18 cellular contexts compared by ENCODE assay signal in genomic region chr1:48026275-48026674, GRCh38. TPM values are rescaled to one million over a fixed set of nuclear protein-coding genes. Genes with fewer than 3 reads are reported as not detected.
DNase-seq lines count a peak whose midpoint lies in the region; FAIRE-seq and TF ChIP-seq lines count a peak whose summit lies in the region.
"Had no signal": no experiment of that assay in that cellular context is flagged by ENCODE, and none has a peak within 500 bp of the region (broad histone marks: within the 10 kb centered on the region; RNA-seq: fewer than 3 reads in every experiment).

No MANE protein-coding gene starts in this region.

- DNase-seq in MCF 10A (ENCODE audit: unreplicated experiment): peak; percentile 86
- no peak for DNase-seq in breast epithelium (ENCODE audit: low spot score in 2 of 2)
- peak; percentile 93 for DNase-seq in bronchial epithelial cell (ENCODE audit: low read depth)
- DNase-seq in iris pigment epithelial cell (ENCODE audit: low read depth): peak; percentile 72
- DNase-seq in urothelium cell line (ENCODE audit: low spot score): peak; percentile 50
- no peak for DNase-seq in NCI-H2196 (lab: John Stamatoyannopoulos, UW; ENCODE audit: unreplicated experiment)
- DNase-seq in activated CD4-positive, alpha-beta T cell treated with anti-CD3 and anti-CD28 coated beads for 1 hour: no peak
- no peak for DNase-seq in iPS-NIHi7 (ENCODE audit: extremely low spot score)
- DNase-seq: activated CD4-positive, alpha-beta T cell treated with anti-CD3 and anti-CD28 coated beads, Interleukin-2, amount 50 U/mL, for 4 hours; activated naive CD8-positive, alpha-beta T cell treated with anti-CD3 and anti-CD28 coated beads for 36 hours; activated T-cell treated with anti-CD3 and anti-CD28 coated beads, Interleukin-2, amount 50 U/mL, for 4 hours; DMS79 treated with DMSO at 0.1 percent for 48 hours; stimulated activated CD4-positive, alpha-beta T cell treated with anti-CD3 and anti-CD28 coated beads, Interleukin-1b, Interleukin-23, amount 100 ng/mL, for 48 hours had no signal

- H3K4me3 ChIP-seq in breast epithelium (no peak overlapping the region), bronchial epithelial cell (ENCODE audit: low read depth, low read length) (no peak overlapping the region)
- H3K4me3 ChIP-seq: cardiac muscle cell, vagina had no signal

- peak overlapping the region in 1 of 2 donors; percentile 30 for H3K27ac ChIP-seq in breast epithelium
- H3K27ac ChIP-seq: cardiac muscle cell, vagina had no signal

- H3K9me3 Mint-ChIP-seq in MCF 10A (ENCODE audit: unreplicated experiment): no peaks in the 10 kb centered on the region
- H3K9me3 Mint-ChIP-seq: activated naive CD8-positive, alpha-beta T cell treated with anti-CD3 and anti-CD28 coated beads for 36 hours; activated T-cell treated with anti-CD3 and anti-CD28 coated beads, Interleukin-2, amount 50 U/mL, for 4 hours; neural crest cell had no signal

- no peak for TF ChIP-seq POLR2A in breast epithelium (IDR thresholded peaks at IDR 0.05)

- H3K36me3 ChIP-seq in breast epithelium (no peaks in the 10 kb centered on the region), bronchial epithelial cell (ENCODE audit: control insufficient read depth, insufficient read depth, low read length) (no peaks in the 10 kb centered on the region)
- H3K36me3 ChIP-seq: cardiac muscle cell, vagina had no signal

- FAIRE-seq in bronchial epithelial cell (lab: Jason Lieb, UNC) (peak; percentile 98), urothelium cell line (lab: Jason Lieb, UNC) (no peak)
- FAIRE-seq: frontal cortex had no signal

- BruUV-seq in MCF 10A (replicated peaks; lab: Mats Ljungman, UMichigan): no TSS peak

- no peaks in the 10 kb centered on the region for H3K9me3 ChIP-seq in breast epithelium
- H3K9me3 ChIP-seq: vagina had no signal

- peak overlapping the region; percentile 99 for H3K27ac Mint-ChIP-seq in MCF 10A (ENCODE audit: low read depth, unreplicated experiment)
- H3K27ac Mint-ChIP-seq: activated naive CD8-positive, alpha-beta T cell treated with anti-CD3 and anti-CD28 coated beads for 36 hours had no signal

- H3K4me1 ChIP-seq in breast epithelium: peaks cover 0 to 3% of the 10 kb centered on the region in 2 donors
- H3K4me1 ChIP-seq: vagina had no signal

- no peaks in the 10 kb centered on the region for H3K27me3 Mint-ChIP-seq in MCF 10A (ENCODE audit: insufficient read depth, unreplicated experiment)

- TF ChIP-seq CTCF in MCF 10A (IDR thresholded peaks at IDR 0.05; ENCODE audit: unreplicated experiment): no peak
- TF ChIP-seq CTCF in breast epithelium (IDR thresholded peaks at IDR 0.05): no peak
- TF ChIP-seq CTCF in bronchial epithelial cell (IDR thresholded peaks at IDR 0.05; ENCODE audit: insufficient read depth, low read length, severe bottlenecking): no peak

- intact Hi-C loops in MCF 10A (cut with micrococcal nuclease): no loop called here
- intact Hi-C loops in breast epithelium (cut with DNase I; ENCODE audit: low total_unique reads): no loop called here

- POLR2A ChIA-PET in MCF 10A (lab: Yijun Ruan, JAX): interaction anchor here (0.7 to 2.5 kb wide), 7 partner anchors 9 to 289 kb away, joined by 3 to 19 read pairs (median 3); no protein-coding TSS in a partner anchor

- peaks cover 42% of the 10 kb centered on the region for H3K4me1 Mint-ChIP-seq in MCF 10A (ENCODE audit: insufficient read depth, unreplicated experiment)
- H3K4me1 Mint-ChIP-seq: activated naive CD8-positive, alpha-beta T cell treated with anti-CD3 and anti-CD28 coated beads for 36 hours; neural crest cell had no signal

- H3K4me3 Mint-ChIP-seq in MCF 10A (ENCODE audit: unreplicated experiment): no peak overlapping the region
- H3K4me3 Mint-ChIP-seq: activated naive CD8-positive, alpha-beta T cell treated with anti-CD3 and anti-CD28 coated beads for 36 hours; activated T-cell treated with anti-CD3 and anti-CD28 coated beads, Interleukin-2, amount 50 U/mL, for 4 hours; neural crest cell had no signal

- H3K27me3 ChIP-seq in breast epithelium (no peaks in the 10 kb centered on the region), bronchial epithelial cell (ENCODE audit: control insufficient read depth, insufficient read depth, low read length) (no peaks in the 10 kb centered on the region)
- H3K27me3 ChIP-seq: cardiac muscle cell, vagina had no signal

- CTCF ChIA-PET in MCF 10A (lab: Yijun Ruan, JAX): interaction anchor here (0.7 to 3.7 kb wide), 8 partner anchors 8 to 286 kb away, joined by 3 to 32 read pairs (median 4); partner anchors contain the start of gene TRABD2B

- no peaks in the 10 kb centered on the region for H3K36me3 Mint-ChIP-seq in MCF 10A (ENCODE audit: insufficient read depth, unreplicated experiment)
- H3K36me3 Mint-ChIP-seq: activated naive CD8-positive, alpha-beta T cell treated with anti-CD3 and anti-CD28 coated beads for 36 hours had no signal

RNA-seq across cellular contexts. Expression of gene TRABD2B, which starts 29.1 kb away (rescaled TPM):
- total RNA-seq in MCF 10A (2022): 0.96 and 2.6 TPM in 2 replicates
- total RNA-seq in breast epithelium: 1 to 10 TPM; 1.4 to 3.7 (median 2.3) TPM
- total RNA-seq in bronchial epithelial cell: under 0.01 TPM in 2 replicates
- total RNA-seq: A673; activated naive CD8-positive, alpha-beta T cell treated with anti-CD3 and anti-CD28 coated beads for 36 hours; activated T-cell treated with anti-CD3 and anti-CD28 coated beads, Interleukin-2, amount 50 U/mL, for 4 hours had no signal

Comparison
In these comparisons a context has a peak if more than half of its experiments do, and no peak if none do; other contexts are left out.
1. DNase-seq: peak in MCF 10A (single experiment), bronchial epithelial cell (single experiment), iris pigment epithelial cell (single experiment) and urothelium cell line (single experiment); none in breast epithelium (0 of 2), NCI-H2196 (single experiment), activated CD4-positive, alpha-beta T cell treated with anti-CD3 and anti-CD28 coated beads for 1 hour (single experiment) and iPS-NIHi7 (single experiment).